ENCODE assay signal across 16 cellular contexts in the genomic region with DNA sequence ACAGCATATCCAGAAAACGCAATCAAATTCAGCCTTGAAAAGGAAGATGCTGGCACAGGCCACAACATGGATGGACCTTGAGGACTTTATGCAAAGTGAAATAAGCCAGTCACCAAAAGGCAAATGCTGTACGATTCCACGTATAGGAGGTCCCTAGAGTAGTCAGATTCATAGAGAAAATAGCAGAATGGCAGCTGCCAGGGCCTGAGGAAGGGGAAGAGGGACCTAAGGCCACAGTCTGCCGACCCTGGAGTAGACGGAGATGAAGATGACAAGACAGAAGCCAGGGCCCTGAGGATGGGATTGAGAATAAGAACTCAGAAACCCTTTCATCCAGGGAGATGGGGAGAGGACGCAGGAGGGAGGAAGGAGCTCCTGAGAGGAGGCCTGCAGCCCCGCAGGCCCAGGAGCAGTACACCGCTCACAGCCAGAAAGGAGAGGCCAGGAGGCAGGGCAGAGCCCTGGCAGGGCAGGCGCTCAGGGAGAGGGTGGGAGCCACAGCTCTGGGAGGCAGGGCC. TPM values are rescaled to one million over a fixed set of nuclear protein-coding genes. Genes with fewer than 3 reads are reported as not detected.
A peak's percentile ranks its signal among the peaks of the same experiment; 100 is the strongest.
DNase-seq lines count a peak whose midpoint lies in the region; ATAC-seq and TF ChIP-seq lines count a peak whose summit lies in the region.
"Had no signal": no experiment of that assay in that cellular context is flagged by ENCODE, and none has a peak within 500 bp of the region (broad histone marks: within the 10 kb centered on the region; RNA-seq: fewer than 3 reads in every experiment).

No MANE protein-coding gene starts in this region.

- H3K9me3 Mint-ChIP-seq in activated CD4-positive, alpha-beta T cell treated with anti-CD3 and anti-CD28 coated beads for 36 hours (ENCODE audit: low read depth), result no peaks in the 10 kb centered on the region
- H3K9me3 Mint-ChIP-seq in activated CD4-positive, alpha-beta memory T cell treated with anti-CD3 and anti-CD28 coated beads, Interleukin-2, amount 10 ng/mL, durations not matched to agents 7 days and 5 days, result no peaks in the 10 kb centered on the region
- H3K9me3 Mint-ChIP-seq in naive thymus-derived CD8-positive, alpha-beta T cell, result peaks cover 0 to 3% (median 0%) of the 10 kb centered on the region in 9 donors
- H3K9me3 Mint-ChIP-seq: neural crest cell had no signal

- DNase-seq in activated CD4-positive, alpha-beta T cell treated with anti-CD3 and anti-CD28 coated beads for 36 hours, result no peak
- DNase-seq in activated CD4-positive, alpha-beta T cell treated with anti-CD3 and anti-CD28 coated beads for 48 hours, result no peak
- DNase-seq in activated CD4-positive, alpha-beta memory T cell treated with anti-CD3 and anti-CD28 coated beads, Interleukin-2, amount 10 ng/mL, durations not matched to agents 7 days and 5 days, result no peak
- peak in 1 of 10 donors; percentile 43 for DNase-seq in naive thymus-derived CD8-positive, alpha-beta T cell
- DNase-seq in HUDEP-2 (lab: John Stamatoyannopoulos, UW; ENCODE audit: unreplicated experiment in 76 of 76) (no peak), nucleus accumbens (lab: John Stamatoyannopoulos, UW) (no peak), coronary artery (ENCODE audit: low spot score) (no peak)
- DNase-seq: brain microvascular endothelial cell, Calu3, foreskin fibroblast, NCI-H1105, SK-N-SH had no signal

- H3K4me3 ChIP-seq in coronary artery, result no peak overlapping the region
- H3K4me3 ChIP-seq: A549 had no signal

- no peak overlapping the region for H3K27ac ChIP-seq in coronary artery
- H3K27ac ChIP-seq: A549, brain microvascular endothelial cell, VCaP had no signal

- no peak for ATAC-seq in activated CD4-positive, alpha-beta T cell treated with anti-CD3 and anti-CD28 coated beads for 36 hours
- peak; percentile 23 for ATAC-seq in GM19467 (IDR thresholded peaks at IDR 0.05; ENCODE audit: unreplicated experiment)
- peak in 1 of 2 donors; percentile 5 for ATAC-seq in naive thymus-derived CD8-positive, alpha-beta T cell

- H3K27me3 Mint-ChIP-seq in activated CD4-positive, alpha-beta T cell treated with anti-CD3 and anti-CD28 coated beads for 36 hours, result no peaks in the 10 kb centered on the region
- H3K27me3 Mint-ChIP-seq in activated CD4-positive, alpha-beta memory T cell treated with anti-CD3 and anti-CD28 coated beads, Interleukin-2, amount 10 ng/mL, durations not matched to agents 7 days and 5 days, result no peaks in the 10 kb centered on the region
- no peaks in the 10 kb centered on the region for H3K27me3 Mint-ChIP-seq in naive thymus-derived CD8-positive, alpha-beta T cell

- intact Hi-C loops in activated CD4-positive, alpha-beta T cell treated with anti-CD3 and anti-CD28 coated beads for 36 hours (cut with DNase I, micrococcal nuclease), result no loop called here

- peaks cover 48% of the 10 kb centered on the region for H3K36me3 Mint-ChIP-seq in activated CD4-positive, alpha-beta T cell treated with anti-CD3 and anti-CD28 coated beads for 36 hours (ENCODE audit: low read depth)
- peaks cover 49% of the 10 kb centered on the region for H3K36me3 Mint-ChIP-seq in activated CD4-positive, alpha-beta memory T cell treated with anti-CD3 and anti-CD28 coated beads, Interleukin-2, amount 10 ng/mL, durations not matched to agents 7 days and 5 days (ENCODE audit: low read depth)
- H3K36me3 Mint-ChIP-seq in naive thymus-derived CD8-positive, alpha-beta T cell, result peaks cover 0 to 40% (median 29%) of the 10 kb centered on the region in 3 donors

- CTCF ChIA-PET in activated CD4-positive, alpha-beta T cell treated with anti-CD3 and anti-CD28 coated beads for 36 hours (lab: Charles Lee), result interaction anchor here (0.7 to 0.8 kb wide), 2 partner anchors 14 to 39 kb away, joined by 3 read pairs; partner anchors contain the start of gene PASK
- CTCF ChIA-PET in activated CD4-positive, alpha-beta memory T cell treated with anti-CD3 and anti-CD28 coated beads, Interleukin-2, amount 10 ng/mL, durations not matched to agents 7 days and 5 days (lab: Charles Lee), result no interaction called here

- TF ChIP-seq CTCF in coronary artery (IDR thresholded peaks at IDR 0.05), result no peak

- peaks cover 31% of the 10 kb centered on the region for H3K4me1 Mint-ChIP-seq in activated CD4-positive, alpha-beta T cell treated with anti-CD3 and anti-CD28 coated beads for 36 hours
- H3K4me1 Mint-ChIP-seq in activated CD4-positive, alpha-beta memory T cell treated with anti-CD3 and anti-CD28 coated beads, Interleukin-2, amount 10 ng/mL, durations not matched to agents 7 days and 5 days, result peaks cover 47% of the 10 kb centered on the region
- H3K4me1 Mint-ChIP-seq in naive thymus-derived CD8-positive, alpha-beta T cell, result peaks cover 24 to 71% (median 61%) of the 10 kb centered on the region in 4 donors
- H3K4me1 Mint-ChIP-seq: neural crest cell had no signal

- peak overlapping the region; percentile 57 for H3K4me3 Mint-ChIP-seq in activated CD4-positive, alpha-beta T cell treated with anti-CD3 and anti-CD28 coated beads for 36 hours
- H3K4me3 Mint-ChIP-seq in activated CD4-positive, alpha-beta memory T cell treated with anti-CD3 and anti-CD28 coated beads, Interleukin-2, amount 10 ng/mL, durations not matched to agents 7 days and 5 days, result peak overlapping the region; percentile 73
- peak overlapping the region; percentile 85 to 99 (median 94) for H3K4me3 Mint-ChIP-seq in naive thymus-derived CD8-positive, alpha-beta T cell
- H3K4me3 Mint-ChIP-seq: neural crest cell had no signal

- peak overlapping the region; percentile 80 for H3K27ac Mint-ChIP-seq in activated CD4-positive, alpha-beta T cell treated with anti-CD3 and anti-CD28 coated beads for 36 hours
- peak overlapping the region; percentile 98 for H3K27ac Mint-ChIP-seq in activated CD4-positive, alpha-beta memory T cell treated with anti-CD3 and anti-CD28 coated beads, Interleukin-2, amount 10 ng/mL, durations not matched to agents 7 days and 5 days
- H3K27ac Mint-ChIP-seq in naive thymus-derived CD8-positive, alpha-beta T cell, result peak overlapping the region; percentile 92 to 99 (median 98)

- POLR2A ChIA-PET in activated CD4-positive, alpha-beta T cell treated with anti-CD3 and anti-CD28 coated beads for 36 hours (lab: Charles Lee), result no interaction called here
- POLR2A ChIA-PET in activated CD4-positive, alpha-beta memory T cell treated with anti-CD3 and anti-CD28 coated beads, Interleukin-2, amount 10 ng/mL, durations not matched to agents 7 days and 5 days (lab: Charles Lee), result interaction anchor here (1.6 to 4.4 kb wide), 3 partner anchors 8 to 40 kb away, joined by 6 to 17 read pairs (median 9); partner anchors contain the start of genes MTERF4, PASK and PPP1R7
- POLR2A ChIA-PET in naive thymus-derived CD8-positive, alpha-beta T cell (lab: Charles Lee), result interaction anchor here (0.6 to 17.2 kb wide), 17 partner anchors 8 to 772 kb away, joined by 3 to 473 read pairs (median 6); partner anchors contain the start of genes HDLBP, MTERF4, PASK and PPP1R7

RNA-seq across cellular contexts. Expression of gene MTERF4, which starts 8.1 kb away (rescaled TPM):
- 10 to 100 TPM; 34.4 to 34.5 TPM for total RNA-seq in activated CD4-positive, alpha-beta T cell treated with anti-CD3 and anti-CD28 coated beads for 36 hours
- 10 to 100 TPM; 41.5 to 45.4 TPM for total RNA-seq in activated CD4-positive, alpha-beta memory T cell treated with anti-CD3 and anti-CD28 coated beads, Interleukin-2, amount 10 ng/mL, durations not matched to agents 7 days and 5 days
- total RNA-seq in naive thymus-derived CD8-positive, alpha-beta T cell, result 100 to 1,000 TPM; 265 to 270 TPM
- polyA plus RNA-seq in naive thymus-derived CD8-positive, alpha-beta T cell, result 10 to 100 TPM; 46.4 to 82.1 (median 57.8) TPM

RNA-seq across cellular contexts. Expression of gene PASK, which starts 39.1 kb away (rescaled TPM):
- total RNA-seq in activated CD4-positive, alpha-beta T cell treated with anti-CD3 and anti-CD28 coated beads for 36 hours, result 10 to 100 TPM; 62.9 to 88.1 TPM
- total RNA-seq in activated CD4-positive, alpha-beta memory T cell treated with anti-CD3 and anti-CD28 coated beads, Interleukin-2, amount 10 ng/mL, durations not matched to agents 7 days and 5 days, result 10 to 100 TPM; 58.1 to 58.9 TPM
- total RNA-seq in naive thymus-derived CD8-positive, alpha-beta T cell, result 100 to 1,000 TPM; 550 to 574 TPM
- 10 to 100 TPM; 68.3 to 78.7 (median 69.9) TPM for polyA plus RNA-seq in naive thymus-derived CD8-positive, alpha-beta T cell

RNA-seq across cellular contexts. Expression of gene PPP1R7, which starts 40.1 kb away (rescaled TPM):
- total RNA-seq in activated CD4-positive, alpha-beta T cell treated with anti-CD3 and anti-CD28 coated beads for 36 hours, result 100 to 1,000 TPM; 104 to 129 TPM
- 100 to 1,000 TPM; 103 to 106 TPM for total RNA-seq in activated CD4-positive, alpha-beta memory T cell treated with anti-CD3 and anti-CD28 coated beads, Interleukin-2, amount 10 ng/mL, durations not matched to agents 7 days and 5 days
- 10 to 100 TPM; 60.4 to 65.4 TPM for total RNA-seq in naive thymus-derived CD8-positive, alpha-beta T cell
- polyA plus RNA-seq in naive thymus-derived CD8-positive, alpha-beta T cell, result 100 to 1,000 TPM; 109 to 115 (median 112) TPM

Comparison
In these comparisons a context has a peak if more than half of its experiments do, and no peak if none do; other contexts are left out.
1. RNA of gene MTERF4, which starts 8.1 kb away (total RNA-seq): 265 to 270 TPM in naive thymus-derived CD8-positive, alpha-beta T cell; 41.5 to 45.4 TPM in activated CD4-positive, alpha-beta memory T cell treated with anti-CD3 and anti-CD28 coated beads, Interleukin-2, amount 10 ng/mL, durations not matched to agents 7 days and 5 days and 34.4 to 34.5 TPM in activated CD4-positive, alpha-beta T cell treated with anti-CD3 and anti-CD28 coated beads for 36 hours; every median in the first group is over 4 times any median in the second.
2. RNA of gene PASK, which starts 39.1 kb away (total RNA-seq): 550 to 574 TPM in naive thymus-derived CD8-positive, alpha-beta T cell; 62.9 to 88.1 TPM in activated CD4-positive, alpha-beta T cell treated with anti-CD3 and anti-CD28 coated beads for 36 hours and 58.1 to 58.9 TPM in activated CD4-positive, alpha-beta memory T cell treated with anti-CD3 and anti-CD28 coated beads, Interleukin-2, amount 10 ng/mL, durations not matched to agents 7 days and 5 days; every median in the first group is over 4 times any median in the second.
3. Peak in every context shown above with its lines, with median percentiles within 50 percentile points of each other: H3K27ac Mint-ChIP-seq and H3K4me3 Mint-ChIP-seq.